ENCODE assay signal across 18 cellular contexts in the genomic region with DNA sequence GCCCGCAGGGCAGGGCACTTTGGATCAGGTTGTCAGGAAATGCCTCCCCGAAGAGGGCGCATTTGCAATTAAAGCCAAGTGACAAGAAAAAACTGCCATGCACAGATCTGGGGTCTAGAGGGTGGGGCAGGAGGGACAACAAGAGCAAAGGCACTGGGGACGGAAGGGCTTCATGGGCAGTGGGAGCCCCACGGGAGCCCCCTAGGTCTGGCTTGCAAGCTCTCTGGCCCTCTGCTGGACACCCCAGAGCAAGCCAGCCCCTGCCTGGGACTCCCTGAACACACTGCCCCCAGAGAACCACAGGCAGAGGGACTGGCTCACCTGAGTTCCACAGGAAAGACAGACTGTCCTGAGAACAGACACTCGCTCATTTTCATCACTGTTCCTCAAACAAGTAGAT. TPM values are rescaled to one million over a fixed set of nuclear protein-coding genes. Genes with fewer than 3 reads are reported as not detected.
DNase-seq lines count a peak whose midpoint lies in the region; ATAC-seq and TF ChIP-seq lines count a peak whose summit lies in the region.
"Had no signal": no experiment of that assay in that cellular context is flagged by ENCODE, and none has a peak within 500 bp of the region (broad histone marks: within the 10 kb centered on the region; RNA-seq: fewer than 3 reads in every experiment).

No MANE protein-coding gene starts in this region.

- no peak overlapping the region for H3K4me3 Mint-ChIP-seq in GM23338
- H3K4me3 Mint-ChIP-seq: activated T-cell treated with anti-CD3 and anti-CD28 coated beads, Interleukin-2, amount 50 U/mL, for 4 hours; dendritic cell treated with granulocyte-macrophage colony-stimulating factor and Interleukin-4, amounts not matched to agents 40 ng/mL and 50 ng/mL, for 4 days; naive thymus-derived CD4-positive, alpha-beta T cell; stimulated activated naive CD8-positive, alpha-beta T cell treated with anti-CD3 and anti-CD28 coated beads, Interleukin-15, Interleukin-2, amounts not matched to agents 100 ng/mL and 50 ng/mL, for 24 hours had no signal

- H3K9me2 ChIP-seq in GM23338 (ENCODE audit: insufficient read depth) = no peaks in the 10 kb centered on the region

- H3K4me3 ChIP-seq in AG09309 (ENCODE audit: control insufficient read depth, low read depth, low read length) (no peak overlapping the region), GM23338 (no peak overlapping the region)

- H3F3A ChIP-seq in GM23338 (replicated peaks; ENCODE audit: low read depth) = no peaks in the 10 kb centered on the region

- H3K36me3 Mint-ChIP-seq in GM23338 (ENCODE audit: low read depth) = no peaks in the 10 kb centered on the region
- H3K36me3 Mint-ChIP-seq: naive thymus-derived CD4-positive, alpha-beta T cell had no signal

- H3K27ac ChIP-seq in GM23338 (ENCODE audit: low read depth) (no peak overlapping the region), VCaP (no peak overlapping the region)
- H3K27ac ChIP-seq: C4-2B had no signal

- no peak overlapping the region for H3K27ac Mint-ChIP-seq in GM23338
- H3K27ac Mint-ChIP-seq: dendritic cell treated with granulocyte-macrophage colony-stimulating factor and Interleukin-4, amounts not matched to agents 40 ng/mL and 50 ng/mL, for 4 days; naive thymus-derived CD4-positive, alpha-beta T cell; stimulated activated naive CD8-positive, alpha-beta T cell treated with anti-CD3 and anti-CD28 coated beads, Interleukin-15, Interleukin-2, amounts not matched to agents 100 ng/mL and 50 ng/mL, for 24 hours had no signal

- H3K36me3 ChIP-seq in GM23338 (ENCODE audit: insufficient read depth) = no peaks in the 10 kb centered on the region

- H3K79me2 ChIP-seq in GM23338 (replicated peaks; ENCODE audit: insufficient read depth) = no peaks in the 10 kb centered on the region

- no peaks in the 10 kb centered on the region for H3K9me3 Mint-ChIP-seq in GM23338
- H3K9me3 Mint-ChIP-seq: activated T-cell treated with anti-CD3 and anti-CD28 coated beads, Interleukin-2, amount 50 U/mL, for 4 hours; dendritic cell treated with granulocyte-macrophage colony-stimulating factor and Interleukin-4, amounts not matched to agents 40 ng/mL and 50 ng/mL, for 4 days; naive thymus-derived CD4-positive, alpha-beta T cell; stimulated activated naive CD8-positive, alpha-beta T cell treated with anti-CD3 and anti-CD28 coated beads, Interleukin-15, Interleukin-2, amounts not matched to agents 100 ng/mL and 50 ng/mL, for 24 hours had no signal

- no peaks in the 10 kb centered on the region for H4K20me1 ChIP-seq in GM23338 (replicated peaks; ENCODE audit: insufficient read depth)

- no peaks in the 10 kb centered on the region for H3K4me1 ChIP-seq in GM23338 (ENCODE audit: insufficient read depth)

- H3K27me3 ChIP-seq in GM23338 (ENCODE audit: insufficient read depth) = no peaks in the 10 kb centered on the region

- H2AFZ ChIP-seq in GM23338 = 0 out of 2 replicates have a peak overlapping the region, but pooled peaks have one; percentile 43

- ATAC-seq in GM23338 (peak; percentile 100), GM18511 (IDR thresholded peaks at IDR 0.05; ENCODE audit: unreplicated experiment) (no peak), HG03196 (IDR thresholded peaks at IDR 0.05; ENCODE audit: unreplicated experiment) (no peak)
- ATAC-seq: activated T-cell treated with anti-CD3 and anti-CD28 coated beads, Interleukin-2, amount 50 U/mL, for 4 hours; left cardiac atrium; naive thymus-derived CD4-positive, alpha-beta T cell; right cardiac atrium had no signal

- no peak overlapping the region for H3K4me2 ChIP-seq in GM23338

- no peaks in the 10 kb centered on the region for H3K4me1 Mint-ChIP-seq in GM23338

- peaks cover 6% of the 10 kb centered on the region for H3K27me3 Mint-ChIP-seq in GM23338 (ENCODE audit: insufficient read depth, low read depth, poor library complexity)
- H3K27me3 Mint-ChIP-seq: dendritic cell treated with granulocyte-macrophage colony-stimulating factor and Interleukin-4, amounts not matched to agents 40 ng/mL and 50 ng/mL, for 4 days; stimulated activated naive CD8-positive, alpha-beta T cell treated with anti-CD3 and anti-CD28 coated beads, Interleukin-15, Interleukin-2, amounts not matched to agents 100 ng/mL and 50 ng/mL, for 24 hours had no signal

- TF ChIP-seq CTCF in AG09309 (IDR thresholded peaks at IDR 0.05; ENCODE audit: control insufficient read depth, insufficient read depth, low read depth, low read length, missing control alignments) (peak; percentile 18), GM23338 (conservative IDR thresholded peaks at IDR 0.05; ENCODE audit: low read depth in 2 of 2) (peak; percentile 51 to 54), VCaP (conservative IDR thresholded peaks at IDR 0.05) (peak; percentile 22)

- DNase-seq in AG09309 (ENCODE audit: low read depth) (no peak), GM23338 (ENCODE audit: low spot score) (peak; percentile 74), iPS-NIHi7 (ENCODE audit: extremely low spot score) (peak; percentile 56), kidney glomerular epithelial cell (lab: John Stamatoyannopoulos, UW) (no peak), HUDEP-2 (lab: John Stamatoyannopoulos, UW; ENCODE audit: unreplicated experiment in 76 of 76) (no peak)
- DNase-seq: activated CD4-positive, alpha-beta T cell treated with anti-CD3 and anti-CD28 coated beads for 48 hours; activated T-cell treated with anti-CD3 and anti-CD28 coated beads, Interleukin-2, amount 50 U/mL, for 4 hours; left cardiac atrium; naive thymus-derived CD4-positive, alpha-beta T cell; NCI-H2081; NCI-H774; right cardiac atrium had no signal

TF ChIP-seq in GM23338, 12 proteins besides CTCF, POLR2A, EP300 and RAD21:
- no peak for TF ChIP-seq EZH2 (IDR thresholded peaks at IDR 0.05; ENCODE audit: low read depth, unreplicated experiment)
- TF ChIP-seq ZNF114 (CRISPR knock-in tag; IDR thresholded peaks at IDR 0.05) = no peak
- no peak for TF ChIP-seq CREB1 (CRISPR knock-in tag; IDR thresholded peaks at IDR 0.05; ENCODE audit: low read depth)

RNA-seq across cellular contexts. Expression of a gene that starts 30.2 kb away (rescaled TPM):
- 13.0 and 17.2 TPM in 2 replicates for total RNA-seq in GM23338 (2014; rRNA removed; shearing (Covaris generic))
- 8.4 and 11.4 TPM in 2 replicates for polyA plus RNA-seq in GM23338 (2016; fragmentation: Nextera tagmentation; extraction: Ambion mirVana)

Comparison
In these comparisons a context has a peak if more than half of its experiments do, and no peak if none do; other contexts are left out.
1. DNase-seq: peak in GM23338 (single experiment) and iPS-NIHi7 (single experiment); none in AG09309 (single experiment), kidney glomerular epithelial cell (single experiment) and HUDEP-2 (0 of 76).
2. Peak in every context shown above with its lines, with median percentiles within 50 percentile points of each other: CTCF ChIP-seq.